Comparison of ENCODE assay signal across 16 cellular contexts in the genomic region with DNA sequence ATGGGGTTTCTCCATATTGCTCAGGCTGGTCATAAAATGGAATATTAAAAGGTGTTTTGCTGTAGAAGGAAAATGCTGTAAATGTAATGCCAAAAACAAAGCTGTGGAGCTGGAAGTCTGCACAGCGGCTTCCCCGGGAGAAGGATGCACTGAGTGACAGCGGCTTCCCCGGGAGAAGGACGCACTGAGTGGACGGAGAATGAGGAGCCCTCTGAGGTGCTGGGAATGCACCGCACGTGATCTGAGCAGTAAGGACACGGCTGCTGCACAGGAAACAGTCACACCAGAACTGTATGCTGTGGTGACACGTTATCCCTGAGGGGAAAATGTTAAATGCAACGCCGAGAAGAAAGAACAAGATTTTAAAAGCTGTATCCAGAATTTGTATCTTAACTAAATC.
"Had no signal": no experiment of that assay in that cellular context is flagged by ENCODE, and none has a peak within 500 bp of the region (broad histone marks: within the 10 kb centered on the region; RNA-seq: fewer than 3 reads in every experiment).

No MANE protein-coding gene starts in this region.

- H3K9me3 Mint-ChIP-seq: endodermal cell; immature natural killer cell; naive thymus-derived CD4-positive, alpha-beta T cell; neural crest cell had no signal

- H3K4me3 ChIP-seq: coronary artery, ovary, right atrium auricular region, sigmoid colon, skin epidermis had no signal

- H3K9me3 ChIP-seq: ovary, right atrium auricular region, sigmoid colon had no signal

- H3K27ac Mint-ChIP-seq: endodermal cell had no signal

- H3K27ac ChIP-seq: coronary artery, ovary, sigmoid colon, skin epidermis had no signal

- DNase-seq: effector CD4-positive, alpha-beta T cell; endodermal cell; glutamatergic neuron; immature natural killer cell; left cardiac atrium; naive thymus-derived CD4-positive, alpha-beta T cell; ovary; stimulated activated CD4-positive, alpha-beta T cell treated with anti-CD3 and anti-CD28 coated beads, Interleukin-12 subunit alpha, Interleukin-12 subunit beta, amount 100 ng/mL, for 4 hours; stimulated activated naive CD4-positive, alpha-beta T cell treated with Interleukin-2 at 50 U/mL for 16 hours; trophoblast cell had no signal

- H3K27me3 Mint-ChIP-seq: naive thymus-derived CD4-positive, alpha-beta T cell had no signal

- H3K36me3 ChIP-seq: ovary had no signal

- H3K4me3 Mint-ChIP-seq: endodermal cell; immature natural killer cell; naive thymus-derived CD4-positive, alpha-beta T cell; neural crest cell had no signal

- ATAC-seq: esophagus mucosa; left cardiac atrium; naive thymus-derived CD4-positive, alpha-beta T cell had no signal

- H3K27me3 ChIP-seq: ovary, right atrium auricular region, sigmoid colon had no signal
